Comparison of ENCODE assay signal across 18 cellular contexts in the genomic region with DNA sequence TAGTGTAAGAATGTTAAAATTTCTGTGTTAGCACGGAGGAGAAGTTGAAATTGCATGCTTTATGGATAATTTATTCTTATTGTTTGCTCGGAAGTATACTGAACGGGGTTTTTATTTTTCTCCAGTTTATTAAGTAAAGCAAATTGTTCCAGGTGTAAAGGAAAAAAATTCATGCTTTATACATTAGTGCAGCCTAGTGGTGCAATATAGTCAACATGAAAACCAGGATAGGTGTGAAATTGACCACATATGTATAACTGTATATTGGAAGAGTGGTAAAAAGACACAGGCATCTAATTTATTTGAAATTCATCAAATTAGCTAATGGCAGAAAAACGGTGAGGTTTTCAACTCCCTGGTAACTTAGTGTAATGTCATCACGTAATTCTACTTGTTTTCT. TPM values are rescaled to one million over a fixed set of nuclear protein-coding genes. Genes with fewer than 3 reads are reported as not detected.
A peak's percentile ranks its signal among the peaks of the same experiment; 100 is the strongest.
DNase-seq lines count a peak whose midpoint lies in the region; ATAC-seq and TF ChIP-seq lines count a peak whose summit lies in the region.
"Had no signal": no experiment of that assay in that cellular context is flagged by ENCODE, and none has a peak within 500 bp of the region (broad histone marks: within the 10 kb centered on the region; RNA-seq: fewer than 3 reads in every experiment).

No MANE protein-coding gene starts in this region.

- H3F3A ChIP-seq in SK-N-SH (replicated peaks; ENCODE audit: insufficient read depth), result no peaks in the 10 kb centered on the region
- H3F3A ChIP-seq in neural cell (ENCODE audit: insufficient read depth, low read length, poor library complexity, severe bottlenecking), result no peaks in the 10 kb centered on the region
- H3F3A ChIP-seq in MM.1S (ENCODE audit: insufficient read depth, low read length), result no peaks in the 10 kb centered on the region

- H2AFZ ChIP-seq in SK-N-SH (ENCODE audit: low read depth) (no peak overlapping the region), neural cell (ENCODE audit: low read depth, low read length) (no peak overlapping the region), MM.1S (ENCODE audit: low read length) (no peak overlapping the region)

- H3K9ac ChIP-seq in SK-N-SH (no peak overlapping the region), neural cell (ENCODE audit: low read length) (no peak overlapping the region), MM.1S (ENCODE audit: low read length) (no peak overlapping the region)

- intact Hi-C loops in Panc1 (cut with micrococcal nuclease; ENCODE audit: unreplicated experiment), result loop anchor here (10.0 kb wide), 1 partner anchor 214 kb away; no protein-coding TSS in a partner anchor

- no peak overlapping the region for H3K27ac ChIP-seq in SK-N-SH (ENCODE audit: low read depth in 2 of 2, low read length in 1 of 2)
- H3K27ac ChIP-seq in Panc1 (ENCODE audit: low read length), result no peak overlapping the region
- H3K27ac ChIP-seq in neural cell (ENCODE audit: low read length), result no peak overlapping the region
- no peak overlapping the region for H3K27ac ChIP-seq in MM.1S (ENCODE audit: low read length)

- H3K4me2 ChIP-seq in SK-N-SH (no peak overlapping the region), neural cell (ENCODE audit: low read length) (no peak overlapping the region), MM.1S (ENCODE audit: low read depth, low read length) (no peak overlapping the region)

- TF ChIP-seq EP300 in SK-N-SH (IDR thresholded peaks at IDR 0.05; ENCODE audit: borderline replicate concordance in 1 of 2, low read depth in 1 of 2, low read length in 1 of 2) (no peak), neural cell (conservative IDR thresholded peaks at IDR 0.05; ENCODE audit: poor library complexity, severe bottlenecking) (no peak)

- no TSS peak for BruUV-seq in Panc1 (replicated peaks; lab: Mats Ljungman, UMichigan)

- TF ChIP-seq CTCF in SK-N-SH (IDR thresholded peaks at IDR 0.05), result no peak
- peak; percentile 19; the same call in 1 of the 2 replicates for TF ChIP-seq CTCF in Panc1 (IDR thresholded peaks at IDR 0.05)
- TF ChIP-seq CTCF in neural cell (IDR thresholded peaks at IDR 0.05; ENCODE audit: poor library complexity, severe bottlenecking), result peak; percentile 54
- TF ChIP-seq CTCF in MM.1S (IDR thresholded peaks at IDR 0.05; ENCODE audit: low read length), result no peak

- 0 out of 2 replicates have a peak, but pooled peaks cover 14% of the 10 kb centered on the region for H3K27me3 ChIP-seq in SK-N-SH (ENCODE audit: insufficient read depth)
- peaks cover 38% of the 10 kb centered on the region for H3K27me3 ChIP-seq in Panc1 (ENCODE audit: control insufficient read depth, insufficient read depth, low read length)
- no peaks in the 10 kb centered on the region for H3K27me3 ChIP-seq in neural cell (ENCODE audit: insufficient read depth, low read depth, low read length)
- no peaks in the 10 kb centered on the region for H3K27me3 ChIP-seq in MM.1S (replicated peaks; ENCODE audit: insufficient read depth, low read length)

- WGBS in SK-N-SH (ENCODE audit: low lambda C conversion rate), result 15% methylated on average over 5 of the region's 5 CpGs

- H3K9me3 ChIP-seq in SK-N-SH, result no peaks in the 10 kb centered on the region
- no peaks in the 10 kb centered on the region for H3K9me3 ChIP-seq in Panc1 (ENCODE audit: control insufficient read depth, insufficient read depth, low read depth, low read length)
- H3K9me3 ChIP-seq in neural cell (ENCODE audit: low read length), result no peaks in the 10 kb centered on the region
- H3K9me3 ChIP-seq in MM.1S (replicated peaks; ENCODE audit: insufficient read depth, low read length), result no peaks in the 10 kb centered on the region

- ATAC-seq in SK-N-SH treated with all-trans-retinoic acid at 6 μM for 48 hours, result no peak
- no peak for ATAC-seq in Panc1
- ATAC-seq in HG02970 (IDR thresholded peaks at IDR 0.05; ENCODE audit: low FRiP score, unreplicated experiment), result no peak

- no peaks in the 10 kb centered on the region for H3K4me1 ChIP-seq in SK-N-SH (ENCODE audit: control insufficient read depth in 1 of 2, insufficient read depth in 2 of 2, low read depth in 1 of 2, low read length in 1 of 2)
- no peaks in the 10 kb centered on the region for H3K4me1 ChIP-seq in Panc1 (ENCODE audit: control insufficient read depth, insufficient read depth, low read length)
- no peaks in the 10 kb centered on the region for H3K4me1 ChIP-seq in MM.1S (ENCODE audit: low read length)

- H4K20me1 ChIP-seq in SK-N-SH (ENCODE audit: insufficient read depth) (no peaks in the 10 kb centered on the region), neural cell (ENCODE audit: insufficient read depth) (no peaks in the 10 kb centered on the region), MM.1S (ENCODE audit: insufficient read depth, low read length) (no peaks in the 10 kb centered on the region)

- CTCF ChIA-PET in SK-N-SH (lab: Yijun Ruan, JAX), result interaction anchor here (1.6 kb wide), 1 partner anchor 460 kb away, joined by 8 read pairs; no protein-coding TSS in a partner anchor
- CTCF ChIA-PET in Panc1 (lab: Charles Lee), result no interaction called here

- H3K36me3 ChIP-seq in SK-N-SH (replicated peaks in 1 of 2; ENCODE audit: control insufficient read depth in 1 of 2, insufficient read depth in 2 of 2, low read length in 1 of 2) (no peaks in the 10 kb centered on the region), Panc1 (ENCODE audit: control insufficient read depth, insufficient read depth, low read length) (no peaks in the 10 kb centered on the region), neural cell (ENCODE audit: insufficient read depth, low read length) (no peaks in the 10 kb centered on the region), MM.1S (replicated peaks; ENCODE audit: insufficient read depth, low read length) (no peaks in the 10 kb centered on the region)

- H3K79me2 ChIP-seq in SK-N-SH (ENCODE audit: insufficient read depth) (no peaks in the 10 kb centered on the region), neural cell (replicated peaks; ENCODE audit: insufficient read depth, low read length) (no peaks in the 10 kb centered on the region), MM.1S (ENCODE audit: low read length) (no peaks in the 10 kb centered on the region)

- POLR2A ChIA-PET in SK-N-SH (lab: Yijun Ruan, JAX) (no interaction called here), Panc1 (lab: Charles Lee) (no interaction called here)

- DNase-seq in SK-N-SH, result no peak
- DNase-seq in NCI-H1694 (lab: John Stamatoyannopoulos, UW), result peak; percentile 3
- no peak for DNase-seq in Panc1 (ENCODE audit: low read depth, low spot score)
- DNase-seq in NCI-H446 treated with DMSO at 0.1 percent for 48 hours (lab: John Stamatoyannopoulos, UW), result no peak
- no peak for DNase-seq in MM.1S
- DNase-seq: ACHN; CD4-positive, alpha-beta T cell; EL; H7; NCI-H1092 treated with DMSO at 0.1 percent for 48 hours; NCI-H2081; NCI-H226; NCI-H526 treated with DMSO at 0.1 percent for 48 hours; SW 1271 had no signal

- H3K4me3 ChIP-seq in SK-N-SH (ENCODE audit: low read depth in 2 of 2, low read length in 1 of 2) (no peak overlapping the region), Panc1 (ENCODE audit: low read depth in 2 of 2, low read length in 2 of 2) (no peak overlapping the region), neural cell (ENCODE audit: low read length) (no peak overlapping the region), MM.1S (ENCODE audit: low read length) (no peak overlapping the region)

- TF ChIP-seq RAD21 in SK-N-SH (IDR thresholded peaks at IDR 0.05; ENCODE audit: low read length), result peak; percentile 47; the same call in 1 of the 2 replicates
- TF ChIP-seq RAD21 in neural cell (conservative IDR thresholded peaks at IDR 0.05), result peak; percentile 65

- H3K9me2 ChIP-seq in SK-N-SH, result no peaks in the 10 kb centered on the region
- no peaks in the 10 kb centered on the region for H3K9me2 ChIP-seq in neural cell (ENCODE audit: insufficient read depth, low read length)
- no peaks in the 10 kb centered on the region for H3K9me2 ChIP-seq in MM.1S (replicated peaks; ENCODE audit: insufficient read depth, low read length)

- in situ Hi-C loops in Panc1 (cut with HindIII; ENCODE audit: low pct_unique_long_range_greater_than_20kb, low sequenced_read_pairs), result no loop called here

TF ChIP-seq in SK-N-SH, 30 proteins besides CTCF, POLR2A, EP300 and RAD21 (continues in another document):
- TF ChIP-seq ELF1 (IDR thresholded peaks at IDR 0.05) (no peak), FOXJ3 (CRISPR knock-in tag; IDR thresholded peaks at IDR 0.05) (no peak), JUND (IDR thresholded peaks at IDR 0.05) (no peak), NRF1 (IDR thresholded peaks at IDR 0.05; ENCODE audit: low read depth, low read length) (no peak), RXRA (IDR thresholded peaks at IDR 0.05; ENCODE audit: borderline replicate concordance, low read depth) (no peak)

TF ChIP-seq in SK-N-SH treated with all-trans-retinoic acid at 6 μM for 48 hours, 23 proteins besides CTCF, POLR2A, EP300 and RAD21 (continues in another document):
- TF ChIP-seq ARNTL (CRISPR knock-in tag; IDR thresholded peaks at IDR 0.05; ENCODE audit: borderline replicate concordance, low read depth) (no peak), RARB (CRISPR knock-in tag; IDR thresholded peaks at IDR 0.05) (no peak), PPARA (CRISPR knock-in tag; IDR thresholded peaks at IDR 0.05; ENCODE audit: borderline replicate concordance) (no peak), CSDC2 (CRISPR knock-in tag; IDR thresholded peaks at IDR 0.05) (no peak)

TF ChIP-seq in neural cell, 6 proteins besides CTCF, POLR2A, EP300 and RAD21 (continues in another document):
- TF ChIP-seq SMC3 (conservative IDR thresholded peaks at IDR 0.05; ENCODE audit: poor library complexity) (peak; percentile 57), TAF1 (IDR thresholded peaks at IDR 0.05; ENCODE audit: low read depth) (no peak), POLR2AphosphoS5 (IDR thresholded peaks at IDR 0.05) (no peak)

RNA-seq across cellular contexts. Expression of gene BRS3, which starts 1.0 kb away (rescaled TPM):
- not detected in 2 replicates for polyA plus RNA-seq in SK-N-SH (2012; rRNA removed)
- polyA plus RNA-seq in SK-N-SH (2012; cell fraction: cytosol; rRNA removed), result not detected in 2 replicates
- not detected in 2 replicates for polyA plus RNA-seq in SK-N-SH (2012; cell fraction: nucleus; rRNA removed)
- not detected for total RNA-seq in Panc1 (2021; ENCODE audit: unreplicated experiment)
- not detected for polyA plus RNA-seq in Panc1 (2012; ENCODE audit: insufficient read length)
- polyA plus RNA-seq in neural cell, result 0.20 TPM in 1 of 2 replicates, not detected in the other
- polyA minus RNA-seq in neural cell, result not detected in 2 replicates
- total RNA-seq: CD4-positive, alpha-beta T cell; H7; RPMI7951 had no signal

RNA-seq across cellular contexts. Expression of gene HTATSF1, which starts 8.7 kb away (rescaled TPM):
- 1.3 and 2.7 TPM in 2 replicates for polyA plus RNA-seq in SK-N-SH (2012; rRNA removed)
- polyA plus RNA-seq in SK-N-SH (2012; cell fraction: cytosol; rRNA removed), result 6.1 and 9.6 TPM in 2 replicates
- polyA plus RNA-seq in SK-N-SH (2012; cell fraction: nucleus; rRNA removed), result 2.2 and 2.3 TPM in 2 replicates
- total RNA-seq in Panc1 (2021; ENCODE audit: unreplicated experiment), result 76.0 TPM
- 68.0 TPM for polyA plus RNA-seq in Panc1 (2012; ENCODE audit: insufficient read length)
- 114 and 137 TPM in 2 replicates for polyA plus RNA-seq in neural cell
- 102 and 104 TPM in 2 replicates for polyA minus RNA-seq in neural cell

RNA-seq across cellular contexts. Expression of gene VGLL1, which starts 43.3 kb away (rescaled TPM):
- not detected in 2 replicates for polyA plus RNA-seq in SK-N-SH (2012; rRNA removed)
- polyA plus RNA-seq in SK-N-SH (2012; cell fraction: cytosol; rRNA removed), result not detected in 2 replicates
- polyA plus RNA-seq in SK-N-SH (2012; cell fraction: nucleus; rRNA removed), result not detected in 2 replicates
- total RNA-seq in Panc1 (2021; ENCODE audit: unreplicated experiment), result not detected
- not detected for polyA plus RNA-seq in Panc1 (2012; ENCODE audit: insufficient read length)
- not detected in 2 replicates for polyA plus RNA-seq in neural cell
- not detected in 2 replicates for polyA minus RNA-seq in neural cell
- total RNA-seq: CD4-positive, alpha-beta T cell; H7; RPMI7951 had no signal

Comparison
In these comparisons a context has a peak if more than half of its experiments do, and no peak if none do; other contexts are left out.
1. CTCF ChIP-seq: peak in Panc1 (single experiment) and neural cell (single experiment); none in SK-N-SH (single experiment) and MM.1S (single experiment).
2. RNA of gene HTATSF1, which starts 8.7 kb away (polyA plus RNA-seq): 114 to 137 TPM in neural cell; 1.3 to 9.6 TPM in SK-N-SH; every median in the first group is over 10 times any median in the second.